Comparison of ENCODE assay signal across 14 cellular contexts in the genomic region with DNA sequence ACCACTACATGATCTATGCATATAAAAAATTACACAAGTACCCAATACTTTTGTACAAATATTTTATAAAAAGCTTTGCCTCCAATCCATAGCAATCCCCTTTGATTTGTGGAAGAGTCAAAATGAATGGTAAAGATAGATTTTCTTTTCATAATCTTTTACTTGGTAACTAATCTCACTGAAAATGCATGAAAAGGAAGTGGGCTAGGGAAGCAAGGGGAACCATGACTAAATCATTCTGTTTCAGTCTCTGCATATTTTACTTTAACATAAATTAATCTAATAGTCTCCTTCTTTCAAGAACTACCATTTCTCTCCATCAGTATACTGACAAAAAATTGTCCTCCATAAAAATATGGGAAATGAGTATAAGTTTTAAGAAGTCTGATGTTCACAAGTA.
A peak's percentile ranks its signal among the peaks of the same experiment; 100 is the strongest.
DNase-seq lines count a peak whose midpoint lies in the region; ATAC-seq lines count a peak whose summit lies in the region.
"Had no signal": no experiment of that assay in that cellular context is flagged by ENCODE, and none has a peak within 500 bp of the region (broad histone marks: within the 10 kb centered on the region; RNA-seq: fewer than 3 reads in every experiment).

No MANE protein-coding gene starts in this region.

- DNase-seq in anterior cingulate cortex (lab: John Stamatoyannopoulos, UW) = no peak
- DNase-seq in Kasumi-1 (lab: John Stamatoyannopoulos, UW) = no peak
- no peak for DNase-seq in SHP77 (lab: John Stamatoyannopoulos, UW)
- no peak for DNase-seq in T-helper 2 cell
- DNase-seq: Caco-2; CD8-positive, alpha-beta T cell; DND-41; GDM1; GM23248; KG1 had no signal

- ATAC-seq in GM18907 (IDR thresholded peaks at IDR 0.05; ENCODE audit: unreplicated experiment) (peak; percentile 59), HG02938 (IDR thresholded peaks at IDR 0.05; ENCODE audit: unreplicated experiment) (peak; percentile 63), HG03354 (IDR thresholded peaks at IDR 0.05; ENCODE audit: poor library complexity, severe bottlenecking, unreplicated experiment) (peak; percentile 68)
- ATAC-seq: CD8-positive, alpha-beta T cell; HCT116 had no signal
